In the genomic region with DNA sequence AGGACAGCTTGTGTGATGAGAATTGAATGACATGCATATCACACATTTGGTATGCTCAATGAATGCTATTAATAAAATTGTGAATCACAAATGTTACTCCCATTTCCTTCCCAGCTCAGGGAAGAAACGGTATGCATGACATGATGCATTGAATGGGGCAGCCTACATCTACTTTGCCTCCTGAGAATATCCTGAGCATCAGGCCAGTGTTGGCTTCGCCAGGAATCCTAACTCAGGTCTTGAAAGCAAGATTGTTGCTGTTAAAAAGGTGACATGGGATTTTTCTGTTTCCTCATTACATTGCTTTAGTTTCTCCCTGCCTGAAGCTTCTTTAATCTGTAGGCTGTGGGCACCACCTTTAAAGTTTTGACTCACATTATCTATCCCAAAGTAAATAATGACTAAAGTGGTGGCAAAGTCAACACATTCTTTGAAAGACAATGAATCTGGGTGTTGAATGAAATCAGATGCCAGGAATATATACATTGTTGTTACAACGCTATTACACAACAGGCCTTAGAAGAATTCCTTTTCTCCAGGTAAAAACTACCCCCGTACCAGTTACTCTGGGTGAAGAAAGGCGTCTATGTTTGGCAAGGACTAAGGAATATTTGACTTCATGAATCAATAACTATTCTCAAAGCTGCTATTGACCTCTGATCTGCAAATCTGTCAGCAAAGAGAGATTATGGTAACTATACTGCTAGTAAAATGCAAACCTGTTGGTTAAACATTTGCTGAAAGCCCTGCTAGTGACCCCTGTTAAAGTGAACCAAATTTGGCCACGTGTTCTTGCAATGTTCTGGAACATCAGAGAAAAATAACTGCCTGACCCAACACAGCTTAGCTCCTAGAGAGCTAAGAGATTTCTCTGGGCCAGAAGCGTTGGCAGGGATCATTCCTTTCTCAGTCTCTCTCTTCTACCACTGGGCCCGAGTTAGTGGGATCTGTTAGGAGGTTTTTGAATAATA, we compare ENCODE assay signal across 1 cellular context.
TF ChIP-seq lines count a peak whose summit lies in the region.

No MANE protein-coding gene starts in this region.

TF ChIP-seq in HepG2, 621 proteins besides CTCF, POLR2A, EP300 and RAD21 (continued from another document):
- peak; percentile 97 for TF ChIP-seq MBD4 (IDR thresholded peaks at IDR 0.05; ENCODE audit: borderline replicate concordance, low read length)
- TF ChIP-seq MED13 (CRISPR knock-in tag; IDR thresholded peaks at IDR 0.05) = peak; percentile 97
- no peak for TF ChIP-seq ZNF432 (CRISPR knock-in tag; IDR thresholded peaks at IDR 0.05; ENCODE audit: borderline replicate concordance)
- TF ChIP-seq ATRX (CRISPR knock-in tag; IDR thresholded peaks at IDR 0.05; ENCODE audit: borderline replicate concordance) = no peak
- TF ChIP-seq KDM5B (CRISPR knock-in tag; IDR thresholded peaks at IDR 0.05; ENCODE audit: borderline replicate concordance) = no peak
- TF ChIP-seq TOE1 (CRISPR knock-in tag; IDR thresholded peaks at IDR 0.05) = peak; percentile 47; the same call in 1 of the 2 replicates
- TF ChIP-seq DNMT1 (CRISPR knock-in tag; IDR thresholded peaks at IDR 0.05) = no peak
- no peak for TF ChIP-seq NRL (CRISPR knock-in tag; IDR thresholded peaks at IDR 0.05; ENCODE audit: borderline replicate concordance)
- no peak for TF ChIP-seq THYN1 (CRISPR knock-in tag; IDR thresholded peaks at IDR 0.05; ENCODE audit: borderline replicate concordance, low read depth)
- no peak for TF ChIP-seq GTF2F1 (IDR thresholded peaks at IDR 0.05; ENCODE audit: low read length)
- TF ChIP-seq BCL6 (CRISPR knock-in tag; IDR thresholded peaks at IDR 0.05) = peak; percentile 99
- TF ChIP-seq RFXAP (CRISPR knock-in tag; IDR thresholded peaks at IDR 0.05; ENCODE audit: borderline replicate concordance) = peak; percentile 48; the same call in 1 of the 2 replicates
- peak; percentile 80 for TF ChIP-seq FOXP1 (IDR thresholded peaks at IDR 0.05)
- peak; percentile 96 for TF ChIP-seq FOXP1 (CRISPR knock-in tag; IDR thresholded peaks at IDR 0.05)
- TF ChIP-seq ZNF329 (CRISPR knock-in tag; IDR thresholded peaks at IDR 0.05; ENCODE audit: low read depth) = no peak
- no peak for TF ChIP-seq NFYB (CRISPR knock-in tag; IDR thresholded peaks at IDR 0.05)
- TF ChIP-seq, protein P1, sequence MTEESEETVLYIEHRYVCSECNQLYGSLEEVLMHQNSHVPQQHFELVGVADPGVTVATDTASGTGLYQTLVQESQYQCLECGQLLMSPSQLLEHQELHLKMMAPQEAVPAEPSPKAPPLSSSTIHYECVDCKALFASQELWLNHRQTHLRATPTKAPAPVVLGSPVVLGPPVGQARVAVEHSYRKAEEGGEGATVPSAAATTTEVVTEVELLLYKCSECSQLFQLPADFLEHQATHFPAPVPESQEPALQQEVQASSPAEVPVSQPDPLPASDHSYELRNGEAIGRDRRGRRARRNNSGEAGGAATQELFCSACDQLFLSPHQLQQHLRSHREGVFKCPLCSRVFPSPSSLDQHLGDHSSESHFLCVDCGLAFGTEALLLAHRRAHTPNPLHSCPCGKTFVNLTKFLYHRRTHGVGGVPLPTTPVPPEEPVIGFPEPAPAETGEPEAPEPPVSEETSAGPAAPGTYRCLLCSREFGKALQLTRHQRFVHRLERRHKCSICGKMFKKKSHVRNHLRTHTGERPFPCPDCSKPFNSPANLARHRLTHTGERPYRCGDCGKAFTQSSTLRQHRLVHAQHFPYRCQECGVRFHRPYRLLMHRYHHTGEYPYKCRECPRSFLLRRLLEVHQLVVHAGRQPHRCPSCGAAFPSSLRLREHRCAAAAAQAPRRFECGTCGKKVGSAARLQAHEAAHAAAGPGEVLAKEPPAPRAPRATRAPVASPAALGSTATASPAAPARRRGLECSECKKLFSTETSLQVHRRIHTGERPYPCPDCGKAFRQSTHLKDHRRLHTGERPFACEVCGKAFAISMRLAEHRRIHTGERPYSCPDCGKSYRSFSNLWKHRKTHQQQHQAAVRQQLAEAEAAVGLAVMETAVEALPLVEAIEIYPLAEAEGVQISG (CRISPR knock-in tag; IDR thresholded peaks at IDR 0.05) = peak; percentile 48; the same call in 1 of the 2 replicates
- no peak for TF ChIP-seq ZNF788 (CRISPR knock-in tag; IDR thresholded peaks at IDR 0.05; ENCODE audit: borderline replicate concordance)
- peak; percentile 94 for TF ChIP-seq MED1 (CRISPR knock-in tag; IDR thresholded peaks at IDR 0.05)
- peak; percentile 90 for TF ChIP-seq PPARG (CRISPR knock-in tag; conservative IDR thresholded peaks at IDR 0.05)
- no peak for TF ChIP-seq SAFB2 (CRISPR knock-in tag; IDR thresholded peaks at IDR 0.05; ENCODE audit: borderline replicate concordance, low read depth)
- TF ChIP-seq ZNF101 (CRISPR knock-in tag; IDR thresholded peaks at IDR 0.05; ENCODE audit: borderline replicate concordance, low read depth) = 0 out of 2 replicates have a peak, but pooled peaks have one; percentile 67
- no peak for TF ChIP-seq ZNF589 (CRISPR knock-in tag; conservative IDR thresholded peaks at IDR 0.05)
- TF ChIP-seq, protein P2, sequence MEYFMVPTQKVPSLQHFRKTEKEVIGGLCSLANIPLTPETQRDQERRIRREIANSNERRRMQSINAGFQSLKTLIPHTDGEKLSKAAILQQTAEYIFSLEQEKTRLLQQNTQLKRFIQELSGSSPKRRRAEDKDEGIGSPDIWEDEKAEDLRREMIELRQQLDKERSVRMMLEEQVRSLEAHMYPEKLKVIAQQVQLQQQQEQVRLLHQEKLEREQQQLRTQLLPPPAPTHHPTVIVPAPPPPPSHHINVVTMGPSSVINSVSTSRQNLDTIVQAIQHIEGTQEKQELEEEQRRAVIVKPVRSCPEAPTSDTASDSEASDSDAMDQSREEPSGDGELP (IDR thresholded peaks at IDR 0.05; ENCODE audit: borderline replicate concordance, low read depth) = peak; percentile 65
- peak; percentile 63; the same call in 1 of the 2 replicates for TF ChIP-seq TGIF2 (CRISPR knock-in tag; IDR thresholded peaks at IDR 0.05)
- TF ChIP-seq, protein P3, sequence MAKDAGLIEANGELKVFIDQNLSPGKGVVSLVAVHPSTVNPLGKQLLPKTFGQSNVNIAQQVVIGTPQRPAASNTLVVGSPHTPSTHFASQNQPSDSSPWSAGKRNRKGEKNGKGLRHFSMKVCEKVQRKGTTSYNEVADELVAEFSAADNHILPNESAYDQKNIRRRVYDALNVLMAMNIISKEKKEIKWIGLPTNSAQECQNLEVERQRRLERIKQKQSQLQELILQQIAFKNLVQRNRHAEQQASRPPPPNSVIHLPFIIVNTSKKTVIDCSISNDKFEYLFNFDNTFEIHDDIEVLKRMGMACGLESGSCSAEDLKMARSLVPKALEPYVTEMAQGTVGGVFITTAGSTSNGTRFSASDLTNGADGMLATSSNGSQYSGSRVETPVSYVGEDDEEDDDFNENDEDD (CRISPR knock-in tag; IDR thresholded peaks at IDR 0.05; ENCODE audit: borderline replicate concordance) = peak; percentile 88; the same call in 1 of the 2 replicates
- TF ChIP-seq ZSCAN29 (CRISPR knock-in tag; conservative IDR thresholded peaks at IDR 0.05) = 0 out of 2 replicates have a peak, but pooled peaks have one; percentile 56
- TF ChIP-seq ZNF761 (CRISPR knock-in tag; conservative IDR thresholded peaks at IDR 0.05) = no peak
- TF ChIP-seq, protein P4, sequence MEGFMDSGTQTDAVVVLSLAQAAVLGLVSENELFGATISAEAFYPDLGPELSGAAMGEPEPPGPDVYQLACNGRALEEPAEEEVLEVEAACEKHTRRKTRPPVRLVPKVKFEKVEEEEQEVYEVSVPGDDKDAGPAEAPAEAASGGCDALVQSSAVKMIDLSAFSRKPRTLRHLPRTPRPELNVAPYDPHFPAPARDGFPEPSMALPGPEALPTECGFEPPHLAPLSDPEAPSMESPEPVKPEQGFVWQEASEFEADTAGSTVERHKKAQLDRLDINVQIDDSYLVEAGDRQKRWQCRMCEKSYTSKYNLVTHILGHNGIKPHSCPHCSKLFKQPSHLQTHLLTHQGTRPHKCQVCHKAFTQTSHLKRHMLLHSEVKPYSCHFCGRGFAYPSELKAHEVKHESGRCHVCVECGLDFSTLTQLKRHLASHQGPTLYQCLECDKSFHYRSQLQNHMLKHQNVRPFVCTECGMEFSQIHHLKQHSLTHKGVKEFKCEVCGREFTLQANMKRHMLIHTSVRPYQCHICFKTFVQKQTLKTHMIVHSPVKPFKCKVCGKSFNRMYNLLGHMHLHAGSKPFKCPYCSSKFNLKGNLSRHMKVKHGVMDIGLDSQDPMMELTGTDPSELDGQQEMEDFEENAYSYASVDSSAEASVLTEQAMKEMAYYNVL (CRISPR knock-in tag; IDR thresholded peaks at IDR 0.05; ENCODE audit: borderline replicate concordance) = peak; percentile 84
- peak; percentile 51 for TF ChIP-seq ZMYM4 (CRISPR knock-in tag; IDR thresholded peaks at IDR 0.05)
- TF ChIP-seq ZNF224 (CRISPR knock-in tag; IDR thresholded peaks at IDR 0.05) = no peak
- peak; percentile 45; the same call in 1 of the 2 replicates for TF ChIP-seq ZNF205 (CRISPR knock-in tag; IDR thresholded peaks at IDR 0.05)
- TF ChIP-seq, protein P5, sequence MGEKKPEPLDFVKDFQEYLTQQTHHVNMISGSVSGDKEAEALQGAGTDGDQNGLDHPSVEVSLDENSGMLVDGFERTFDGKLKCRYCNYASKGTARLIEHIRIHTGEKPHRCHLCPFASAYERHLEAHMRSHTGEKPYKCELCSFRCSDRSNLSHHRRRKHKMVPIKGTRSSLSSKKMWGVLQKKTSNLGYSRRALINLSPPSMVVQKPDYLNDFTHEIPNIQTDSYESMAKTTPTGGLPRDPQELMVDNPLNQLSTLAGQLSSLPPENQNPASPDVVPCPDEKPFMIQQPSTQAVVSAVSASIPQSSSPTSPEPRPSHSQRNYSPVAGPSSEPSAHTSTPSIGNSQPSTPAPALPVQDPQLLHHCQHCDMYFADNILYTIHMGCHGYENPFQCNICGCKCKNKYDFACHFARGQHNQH (CRISPR knock-in tag; IDR thresholded peaks at IDR 0.05) = peak; percentile 72; the same call in 1 of the 2 replicates
- TF ChIP-seq, protein P6, sequence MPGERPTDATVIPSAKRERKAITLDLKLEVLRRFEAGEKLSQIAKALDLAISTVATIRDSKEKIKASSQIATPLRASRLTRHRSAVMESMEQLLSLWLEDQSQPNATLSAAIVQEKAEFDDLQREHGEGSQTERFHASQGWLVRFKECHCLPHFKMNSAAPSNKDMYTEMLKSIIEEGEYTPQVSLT (CRISPR knock-in tag; IDR thresholded peaks at IDR 0.05; ENCODE audit: borderline replicate concordance, low read depth) = no peak
- peak; percentile 72; the same call in 1 of the 2 replicates for TF ChIP-seq ZKSCAN8 (CRISPR knock-in tag; IDR thresholded peaks at IDR 0.05; ENCODE audit: borderline replicate concordance)
- peak; percentile 90 for TF ChIP-seq CEBPB (IDR thresholded peaks at IDR 0.05; ENCODE audit: borderline replicate concordance, low read depth, low read length)
- no peak for TF ChIP-seq GLI4 (CRISPR knock-in tag; IDR thresholded peaks at IDR 0.05; ENCODE audit: borderline replicate concordance)
- no peak; the same call in 1 of the 2 replicates for TF ChIP-seq ZFP36L1 (CRISPR knock-in tag; IDR thresholded peaks at IDR 0.05)
- no peak for TF ChIP-seq TMF1 (CRISPR knock-in tag; IDR thresholded peaks at IDR 0.05; ENCODE audit: low read depth)
- no peak for TF ChIP-seq ZMYM3 (CRISPR knock-in tag; IDR thresholded peaks at IDR 0.05)
- peak; percentile 94 for TF ChIP-seq MED8 (CRISPR knock-in tag; IDR thresholded peaks at IDR 0.05; ENCODE audit: insufficient replicate concordance)
- no peak for TF ChIP-seq SMAD9 (CRISPR knock-in tag; IDR thresholded peaks at IDR 0.05)
- TF ChIP-seq CHCHD3 (CRISPR knock-in tag; IDR thresholded peaks at IDR 0.05) = no peak
- TF ChIP-seq ZNF543 (CRISPR knock-in tag; IDR thresholded peaks at IDR 0.05) = 0 out of 2 replicates have a peak, but pooled peaks have one; percentile 54
- TF ChIP-seq ZBTB20 (CRISPR knock-in tag; IDR thresholded peaks at IDR 0.05; ENCODE audit: borderline replicate concordance, low read depth) = peak; percentile 99
- TF ChIP-seq, protein P7, sequence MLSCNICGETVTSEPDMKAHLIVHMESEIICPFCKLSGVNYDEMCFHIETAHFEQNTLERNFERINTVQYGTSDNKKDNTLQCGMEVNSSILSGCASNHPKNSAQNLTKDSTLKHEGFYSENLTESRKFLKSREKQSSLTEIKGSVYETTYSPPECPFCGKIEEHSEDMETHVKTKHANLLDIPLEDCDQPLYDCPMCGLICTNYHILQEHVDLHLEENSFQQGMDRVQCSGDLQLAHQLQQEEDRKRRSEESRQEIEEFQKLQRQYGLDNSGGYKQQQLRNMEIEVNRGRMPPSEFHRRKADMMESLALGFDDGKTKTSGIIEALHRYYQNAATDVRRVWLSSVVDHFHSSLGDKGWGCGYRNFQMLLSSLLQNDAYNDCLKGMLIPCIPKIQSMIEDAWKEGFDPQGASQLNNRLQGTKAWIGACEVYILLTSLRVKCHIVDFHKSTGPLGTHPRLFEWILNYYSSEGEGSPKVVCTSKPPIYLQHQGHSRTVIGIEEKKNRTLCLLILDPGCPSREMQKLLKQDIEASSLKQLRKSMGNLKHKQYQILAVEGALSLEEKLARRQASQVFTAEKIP (CRISPR knock-in tag; IDR thresholded peaks at IDR 0.05; ENCODE audit: borderline replicate concordance) = no peak
- TF ChIP-seq ZNF570 (CRISPR knock-in tag; IDR thresholded peaks at IDR 0.05; ENCODE audit: borderline replicate concordance) = no peak
- no peak for TF ChIP-seq ZNF468 (CRISPR knock-in tag; IDR thresholded peaks at IDR 0.05)
- no peak for TF ChIP-seq MAZ (IDR thresholded peaks at IDR 0.05; ENCODE audit: borderline replicate concordance, low read depth, low read length)
- TF ChIP-seq MAZ (CRISPR knock-in tag; IDR thresholded peaks at IDR 0.05; ENCODE audit: low read depth) = peak; percentile 13; the same call in 1 of the 2 replicates
